8 cellular contexts compared by ENCODE assay signal in genomic region chr2:168456526-168457176, GRCh38. TPM values are rescaled to one million over a fixed set of nuclear protein-coding genes. Genes with fewer than 3 reads are reported as not detected.
DNase-seq lines count a peak whose midpoint lies in the region; ATAC-seq and TF ChIP-seq lines count a peak whose summit lies in the region.

No MANE protein-coding gene starts in this region.

- H3K79me2 ChIP-seq in SK-N-SH (ENCODE audit: insufficient read depth) (0 out of 2 replicates have a peak, but pooled peaks cover 5% of the 10 kb centered on the region), mammary epithelial cell (ENCODE audit: insufficient read depth, low read length) (peaks cover 55% of the 10 kb centered on the region)

- H3K4me2 ChIP-seq in SK-N-SH (peak overlapping the region; percentile 94), mammary epithelial cell (ENCODE audit: insufficient read depth, low read depth, low read length) (peak overlapping the region; percentile 98)

- H3K4me3 ChIP-seq in SK-N-SH (ENCODE audit: low read depth in 2 of 2, low read length in 1 of 2): peak overlapping the region; percentile 85 to 87
- peak overlapping the region; percentile 89 to 94 (median 90) for H3K4me3 ChIP-seq in mammary epithelial cell (replicated peaks in 1 of 3; ENCODE audit: insufficient read depth in 1 of 3, low read depth in 2 of 3, low read length in 3 of 3)
- H3K4me3 ChIP-seq in kidney epithelial cell (ENCODE audit: low read depth, low read length): peak overlapping the region; percentile 52

- dilution Hi-C loops in mammary epithelial cell (cut with HindIII; ENCODE audit: low sequenced_read_pairs): loop anchor here (5.0 kb wide), 1 partner anchor 66 kb away; no protein-coding TSS in a partner anchor

- CTCF ChIA-PET in SK-N-SH (lab: Yijun Ruan, JAX) (interaction anchor here (1.0 to 1.2 kb wide), 3 partner anchors 14 to 54 kb away, joined by 3 to 4 read pairs (median 3); no protein-coding TSS in a partner anchor), mammary epithelial cell (lab: Charles Lee; ENCODE audit: low non-redundant PET) (no interaction called here)

- WGBS in SK-N-SH (ENCODE audit: low lambda C conversion rate): 3% methylated on average over 17 of the region's 60 CpGs
- under 1% methylated on average over 22 of the region's 60 CpGs for WGBS in mammary epithelial cell (ENCODE audit: low coverage, missing lambda C conversion rate)

- BruUV-seq in mammary epithelial cell (replicated peaks; lab: Mats Ljungman, UMichigan): no TSS peak

- no peaks in the 10 kb centered on the region for H3K9me3 ChIP-seq in SK-N-SH
- no peaks in the 10 kb centered on the region for H3K9me3 ChIP-seq in mammary epithelial cell (replicated peaks; ENCODE audit: insufficient read depth, low read length)

- H3K36me3 ChIP-seq in SK-N-SH (replicated peaks in 1 of 2; ENCODE audit: control insufficient read depth in 1 of 2, insufficient read depth in 2 of 2, low read length in 1 of 2) (no peaks in the 10 kb centered on the region), mammary epithelial cell (ENCODE audit: insufficient read depth, low read length) (no peaks in the 10 kb centered on the region), kidney epithelial cell (ENCODE audit: control insufficient read depth, insufficient read depth, low read length) (no peaks in the 10 kb centered on the region)

- no peaks in the 10 kb centered on the region for H3K9me2 ChIP-seq in SK-N-SH

- TF ChIP-seq CTCF in SK-N-SH (IDR thresholded peaks at IDR 0.05) (no peak), mammary epithelial cell (conservative IDR thresholded peaks at IDR 0.05 in 1 of 2, IDR thresholded peaks at IDR 0.05 in 1 of 2; ENCODE audit: extremely low read depth in 1 of 2, insufficient read depth in 1 of 2, low read depth in 1 of 2, low read length in 2 of 2) (no peak), kidney epithelial cell (IDR thresholded peaks at IDR 0.05; ENCODE audit: insufficient read depth, low read length, poor library complexity, severe bottlenecking) (no peak)

- DNase-seq in DMS153 (lab: John Stamatoyannopoulos, UW) (peak; percentile 71), SK-N-SH (peak; percentile 82), mammary epithelial cell (peak; percentile 42), kidney epithelial cell (ENCODE audit: low read depth) (no peak), mesenteric fat pad (ENCODE audit: low spot score) (no peak)
- DNase-seq in stimulated activated CD4-positive, alpha-beta T cell treated with anti-CD3 and anti-CD28 coated beads, Interleukin-2, amount 100 ng/mL, for 24 hours: peak; percentile 44 to 59

- H3K9ac ChIP-seq in SK-N-SH: peak overlapping the region; percentile 63; the same call in 1 of the 2 replicates
- H3K9ac ChIP-seq in mammary epithelial cell (ENCODE audit: insufficient read depth, low read length): peak overlapping the region; percentile 72

- H3F3A ChIP-seq in SK-N-SH (replicated peaks; ENCODE audit: insufficient read depth): no peaks in the 10 kb centered on the region

- H2AFZ ChIP-seq in SK-N-SH (ENCODE audit: low read depth) (peak overlapping the region; percentile 94), mammary epithelial cell (ENCODE audit: low read depth, low read length) (peak overlapping the region; percentile 89)

- peak overlapping the region in 1 of 2 experiments; percentile 93; a peak in 2 of 4 replicates for H3K27ac ChIP-seq in SK-N-SH (ENCODE audit: low read depth in 2 of 2, low read length in 1 of 2)
- H3K27ac ChIP-seq in mammary epithelial cell (ENCODE audit: insufficient read depth, low read depth, low read length): peak overlapping the region; percentile 75

- peak; percentile 32 for ATAC-seq in GM19452 (IDR thresholded peaks at IDR 0.05; ENCODE audit: unreplicated experiment)
- peak; percentile 23 for ATAC-seq in HG03520 (IDR thresholded peaks at IDR 0.05; ENCODE audit: unreplicated experiment)

- intact Hi-C loops in mammary epithelial cell (cut with micrococcal nuclease): loop anchor here (1.0 to 5.0 kb wide), 7 partner anchors 34 to 302 kb away; no protein-coding TSS in a partner anchor

- POLR2A ChIA-PET in SK-N-SH (lab: Yijun Ruan, JAX): interaction anchor here (1.0 to 1.3 kb wide), 2 partner anchors 15 to 21 kb away, joined by 3 to 6 read pairs; no protein-coding TSS in a partner anchor

- no peak for TF ChIP-seq RAD21 in SK-N-SH (IDR thresholded peaks at IDR 0.05; ENCODE audit: low read length)

- in situ Hi-C loops in mammary epithelial cell (cut with MboI; ENCODE audit: low sequenced_read_pairs in 2 of 2): no loop called here

- H4K20me1 ChIP-seq in SK-N-SH (ENCODE audit: insufficient read depth): no peaks in the 10 kb centered on the region
- H4K20me1 ChIP-seq in mammary epithelial cell (ENCODE audit: insufficient read depth, low read length): peaks cover 3% of the 10 kb centered on the region

- H3K27me3 ChIP-seq in SK-N-SH (ENCODE audit: insufficient read depth) (no peaks in the 10 kb centered on the region), mammary epithelial cell (ENCODE audit: insufficient read depth, low read length) (no peaks in the 10 kb centered on the region), kidney epithelial cell (ENCODE audit: control insufficient read depth, insufficient read depth, low read length) (no peaks in the 10 kb centered on the region)

- no peak for TF ChIP-seq EP300 in SK-N-SH (IDR thresholded peaks at IDR 0.05; ENCODE audit: borderline replicate concordance in 1 of 2, low read depth in 1 of 2, low read length in 1 of 2)

- H3K4me1 ChIP-seq in SK-N-SH (ENCODE audit: control insufficient read depth in 1 of 2, insufficient read depth in 2 of 2, low read depth in 1 of 2, low read length in 1 of 2) (peaks cover 0 to 8% of the 10 kb centered on the region in 2 experiments; a peak in 2 of 4 replicates), mammary epithelial cell (ENCODE audit: insufficient read depth, low read length) (peaks cover 20% of the 10 kb centered on the region)

TF ChIP-seq in SK-N-SH, 30 proteins besides CTCF, POLR2A, EP300 and RAD21:
- TF ChIP-seq RCOR1 (IDR thresholded peaks at IDR 0.05; ENCODE audit: low read length) (no peak), NRF1 (IDR thresholded peaks at IDR 0.05; ENCODE audit: low read depth, low read length) (peak; percentile 54), MEF2A (IDR thresholded peaks at IDR 0.05; ENCODE audit: borderline replicate concordance, low read depth) (no peak), MXI1 (IDR thresholded peaks at IDR 0.05; ENCODE audit: low read depth, low read length) (peak; percentile 54; the same call in 1 of the 2 replicates), FOSL2 (IDR thresholded peaks at IDR 0.05; ENCODE audit: borderline replicate concordance, low read depth) (no peak), SIN3A (IDR thresholded peaks at IDR 0.05; ENCODE audit: borderline replicate concordance, low read depth, low read length) (no peak; the same call in 1 of the 2 replicates), IRF3 (IDR thresholded peaks at IDR 0.05; ENCODE audit: low read depth, low read length) (no peak), CHD2 (IDR thresholded peaks at IDR 0.05; ENCODE audit: low read length, partially characterized antibody) (no peak)

RNA-seq across cellular contexts. Expression of gene CERS6, which starts 0.6 kb away (rescaled TPM):
- polyA plus RNA-seq in SK-N-SH (2012; rRNA removed): 1.8 and 2.5 TPM in 2 replicates
- 4.0 and 4.3 TPM in 2 replicates for polyA plus RNA-seq in SK-N-SH (2012; cell fraction: cytosol; rRNA removed)
- 0.92 and 2.0 TPM in 2 replicates for polyA plus RNA-seq in SK-N-SH (2012; cell fraction: nucleus; rRNA removed)
- 10 to 100 TPM; 34.9 to 74.5 TPM for total RNA-seq in mammary epithelial cell
- polyA plus RNA-seq in mammary epithelial cell: 15.4 TPM
- polyA minus RNA-seq in mammary epithelial cell: 40.2 TPM
- total RNA-seq in kidney epithelial cell: 17.5 and 17.7 TPM in 2 replicates
- 23.1 TPM for total RNA-seq in mesenteric fat pad

Comparison
In these comparisons a context has a peak if more than half of its experiments do, and no peak if none do; other contexts are left out.
1. DNase-seq: peak in DMS153 (single experiment), SK-N-SH (single experiment), mammary epithelial cell (single experiment) and stimulated activated CD4-positive, alpha-beta T cell treated with anti-CD3 and anti-CD28 coated beads, Interleukin-2, amount 100 ng/mL, for 24 hours (2 of 2); none in kidney epithelial cell (single experiment) and mesenteric fat pad (single experiment).
2. Peak in every context shown above with its lines, with median percentiles within 50 percentile points of each other: H3K4me3 ChIP-seq.